In genomic region chr7:85025312-85025756, GRCh38 we compare ENCODE assay signal across 12 cellular contexts.
DNase-seq lines count a peak whose midpoint lies in the region; ATAC-seq and TF ChIP-seq lines count a peak whose summit lies in the region.
"Had no signal": no experiment of that assay in that cellular context is flagged by ENCODE, and none has a peak within 500 bp of the region (broad histone marks: within the 10 kb centered on the region; RNA-seq: fewer than 3 reads in every experiment).

No MANE protein-coding gene starts in this region.

- H3K27me3 ChIP-seq in RWPE2 (ENCODE audit: insufficient read depth, poor library complexity, severe bottlenecking) = no peaks in the 10 kb centered on the region

- no peaks in the 10 kb centered on the region for H3K9me3 Mint-ChIP-seq in progenitor cell of endocrine pancreas (ENCODE audit: low read depth)
- H3K9me3 Mint-ChIP-seq in activated CD8-positive, alpha-beta memory T cell treated with anti-CD3 and anti-CD28 coated beads, Interleukin-2, amount 10 ng/mL, durations not matched to agents 7 days and 5 days (ENCODE audit: low read depth) = no peaks in the 10 kb centered on the region
- H3K9me3 Mint-ChIP-seq: activated B cell treated with CpG ODN at 0.5 μM for 24 hours, brain had no signal

- H3K4me1 Mint-ChIP-seq in progenitor cell of endocrine pancreas (ENCODE audit: low read depth) = no peaks in the 10 kb centered on the region
- H3K4me1 Mint-ChIP-seq in activated CD8-positive, alpha-beta memory T cell treated with anti-CD3 and anti-CD28 coated beads, Interleukin-2, amount 10 ng/mL, durations not matched to agents 7 days and 5 days = no peaks in the 10 kb centered on the region
- H3K4me1 Mint-ChIP-seq: activated B cell treated with CpG ODN at 0.5 μM for 24 hours had no signal

- H3K4me1 ChIP-seq in RWPE2 (ENCODE audit: insufficient read depth, poor library complexity, severe bottlenecking) = peaks cover 20% of the 10 kb centered on the region

- no peaks in the 10 kb centered on the region; the same call in 1 of the 2 replicates for H3K36me3 ChIP-seq in RWPE2 (ENCODE audit: low read depth)
- H3K36me3 ChIP-seq: thoracic aorta had no signal

- ATAC-seq in GM19025 (IDR thresholded peaks at IDR 0.05; ENCODE audit: low read depth, unreplicated experiment) (peak; percentile 84), HG02884 (IDR thresholded peaks at IDR 0.05; ENCODE audit: unreplicated experiment) (peak; percentile 58), RWPE2 (ENCODE audit: low read depth) (peak; percentile 93), GM18861 (IDR thresholded peaks at IDR 0.05; ENCODE audit: unreplicated experiment) (no peak)
- no peak for ATAC-seq in activated CD8-positive, alpha-beta memory T cell treated with anti-CD3 and anti-CD28 coated beads, Interleukin-2, amount 10 ng/mL, durations not matched to agents 7 days and 5 days

- no peak overlapping the region for H3K4me3 Mint-ChIP-seq in progenitor cell of endocrine pancreas (ENCODE audit: low read depth)
- H3K4me3 Mint-ChIP-seq in activated CD8-positive, alpha-beta memory T cell treated with anti-CD3 and anti-CD28 coated beads, Interleukin-2, amount 10 ng/mL, durations not matched to agents 7 days and 5 days = no peak overlapping the region
- H3K4me3 Mint-ChIP-seq: activated B cell treated with CpG ODN at 0.5 μM for 24 hours, brain had no signal

- TF ChIP-seq CTCF in RWPE2 (IDR thresholded peaks at IDR 0.05; ENCODE audit: poor library complexity, severe bottlenecking) (no peak), progenitor cell of endocrine pancreas (IDR thresholded peaks at IDR 0.05; ENCODE audit: unreplicated experiment) (no peak)

- H3K27ac Mint-ChIP-seq in progenitor cell of endocrine pancreas = no peak overlapping the region
- no peak overlapping the region for H3K27ac Mint-ChIP-seq in activated CD8-positive, alpha-beta memory T cell treated with anti-CD3 and anti-CD28 coated beads, Interleukin-2, amount 10 ng/mL, durations not matched to agents 7 days and 5 days
- H3K27ac Mint-ChIP-seq: activated B cell treated with CpG ODN at 0.5 μM for 24 hours, brain had no signal

- CTCF ChIA-PET in activated CD8-positive, alpha-beta memory T cell treated with anti-CD3 and anti-CD28 coated beads, Interleukin-2, amount 10 ng/mL, durations not matched to agents 7 days and 5 days (lab: Charles Lee) = interaction anchor here (2.0 kb wide), 1 partner anchor 1089 kb away, joined by 7 read pairs; no protein-coding TSS in a partner anchor

- H3K4me3 ChIP-seq in RWPE2 (ENCODE audit: severe bottlenecking) = no peak overlapping the region
- H3K4me3 ChIP-seq: thoracic aorta had no signal

- H3K9me3 ChIP-seq in RWPE2 (ENCODE audit: severe bottlenecking) = peaks cover 2% of the 10 kb centered on the region
- H3K9me3 ChIP-seq: thoracic aorta had no signal

- DNase-seq in RWPE2 (ENCODE audit: low spot score) = peak; percentile 56
- peak; percentile 45 to 91 for DNase-seq in lung microvascular endothelial cell (ENCODE audit: low read depth in 2 of 2)
- DNase-seq in progenitor cell of endocrine pancreas (ENCODE audit: low spot score, unreplicated experiment) = no peak
- DNase-seq in RPMI8226 = no peak
- DNase-seq in activated CD8-positive, alpha-beta memory T cell treated with anti-CD3 and anti-CD28 coated beads, Interleukin-2, amount 10 ng/mL, durations not matched to agents 7 days and 5 days = no peak
- DNase-seq: activated B cell treated with CpG ODN at 0.5 μM for 24 hours, NCI-H510A had no signal

- peaks cover 13% of the 10 kb centered on the region for H3K36me3 Mint-ChIP-seq in progenitor cell of endocrine pancreas (ENCODE audit: insufficient read depth)
- no peaks in the 10 kb centered on the region for H3K36me3 Mint-ChIP-seq in activated CD8-positive, alpha-beta memory T cell treated with anti-CD3 and anti-CD28 coated beads, Interleukin-2, amount 10 ng/mL, durations not matched to agents 7 days and 5 days
- H3K36me3 Mint-ChIP-seq: brain had no signal

- H3K27ac ChIP-seq in RWPE2 (ENCODE audit: poor library complexity, severe bottlenecking) = peak overlapping the region; percentile 26
- H3K27ac ChIP-seq: thoracic aorta had no signal

- no peaks in the 10 kb centered on the region for H3K27me3 Mint-ChIP-seq in progenitor cell of endocrine pancreas
- no peaks in the 10 kb centered on the region for H3K27me3 Mint-ChIP-seq in activated CD8-positive, alpha-beta memory T cell treated with anti-CD3 and anti-CD28 coated beads, Interleukin-2, amount 10 ng/mL, durations not matched to agents 7 days and 5 days
- H3K27me3 Mint-ChIP-seq: activated B cell treated with CpG ODN at 0.5 μM for 24 hours had no signal

Comparison
In these comparisons a context has a peak if more than half of its experiments do, and no peak if none do; other contexts are left out.
1. ATAC-seq: peak in GM19025 (single experiment), HG02884 (single experiment) and RWPE2 (single experiment); none in GM18861 (single experiment) and activated CD8-positive, alpha-beta memory T cell treated with anti-CD3 and anti-CD28 coated beads, Interleukin-2, amount 10 ng/mL, durations not matched to agents 7 days and 5 days (single experiment).
2. DNase-seq: peak in RWPE2 (single experiment) and lung microvascular endothelial cell (2 of 2); none in progenitor cell of endocrine pancreas (single experiment), RPMI8226 (single experiment) and activated CD8-positive, alpha-beta memory T cell treated with anti-CD3 and anti-CD28 coated beads, Interleukin-2, amount 10 ng/mL, durations not matched to agents 7 days and 5 days (single experiment).